ENCODE assay signal across 23 cellular contexts in the genomic region with DNA sequence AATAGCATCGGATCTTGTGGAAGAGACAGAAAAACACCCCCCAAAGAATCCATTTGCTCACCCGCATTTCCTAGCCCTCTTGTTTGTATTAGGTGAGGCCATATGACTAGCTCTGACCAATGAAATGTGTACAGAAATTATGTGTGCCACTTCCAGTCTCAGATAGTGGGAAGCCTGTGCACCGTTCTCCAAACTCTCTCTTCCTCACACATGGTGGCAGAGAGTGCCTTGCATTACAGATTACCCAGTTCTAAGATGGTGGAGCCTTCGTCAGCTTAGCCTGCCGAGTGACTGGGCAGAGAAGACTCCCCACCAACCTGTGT.
A peak's percentile ranks its signal among the peaks of the same experiment; 100 is the strongest.
DNase-seq lines count a peak whose midpoint lies in the region; ATAC-seq and TF ChIP-seq lines count a peak whose summit lies in the region.
"Had no signal": no experiment of that assay in that cellular context is flagged by ENCODE, and none has a peak within 500 bp of the region (broad histone marks: within the 10 kb centered on the region; RNA-seq: fewer than 3 reads in every experiment).

No MANE protein-coding gene starts in this region.

- ATAC-seq in Right ventricle myocardium superior (ENCODE audit: poor library complexity) (peak; percentile 34), aorta (ENCODE audit: low FRiP score) (peak; percentile 62), GM21390 (IDR thresholded peaks at IDR 0.05; ENCODE audit: unreplicated experiment) (no peak)
- ATAC-seq in activated T-cell treated with anti-CD3 and anti-CD28 coated beads, Interleukin-2, amount 50 U/mL, for 4 hours = no peak

- no peaks in the 10 kb centered on the region for H3K36me3 Mint-ChIP-seq in chondrocyte (ENCODE audit: low read depth)
- H3K36me3 Mint-ChIP-seq in activated T-cell treated with anti-CD3 and anti-CD28 coated beads, Interleukin-2, amount 50 U/mL, for 4 hours (ENCODE audit: insufficient read depth) = no peaks in the 10 kb centered on the region

- intact Hi-C loops in Right ventricle myocardium superior (cut with DNase I) (no loop called here), aorta (cut with DNase I) (no loop called here)

- H3K27me3 ChIP-seq in right atrium auricular region = no peaks in the 10 kb centered on the region
- H3K27me3 ChIP-seq in aorta (ENCODE audit: control insufficient read depth in 1 of 2, insufficient read depth in 2 of 2, low read length in 1 of 2) = no peaks in the 10 kb centered on the region

- H3K4me3 ChIP-seq in right atrium auricular region (no peak overlapping the region), aorta (ENCODE audit: low read length in 2 of 2) (no peak overlapping the region)

- DNase-seq in Right ventricle myocardium superior (no peak), right atrium auricular region (ENCODE audit: low spot score) (no peak), chondrocyte (ENCODE audit: low spot score) (no peak), hepatic stellate cell (ENCODE audit: low spot score) (peak; percentile 6), aorta (no peak), GF-D8 (lab: John Stamatoyannopoulos, UW) (no peak)
- no peak for DNase-seq in activated T-cell treated with anti-CD3 and anti-CD28 coated beads, Interleukin-2, amount 50 U/mL, for 4 hours
- DNase-seq: 8988T, ACHN, DMS153, DND-41, HCEC 1CT, NCI-H1048, NCI-H1417, NCI-H1694, NCI-H2029 treated with DMSO at 0.1 percent for 48 hours, NCI-H446 treated with DMSO at 0.1 percent for 48 hours, NCI-H526, NCI-H82, RPMI8226, SHP77 treated with DMSO at 0.1 percent for 48 hours had no signal

- H3K4me3 Mint-ChIP-seq in chondrocyte (ENCODE audit: unreplicated experiment) = no peak overlapping the region
- H3K4me3 Mint-ChIP-seq in activated T-cell treated with anti-CD3 and anti-CD28 coated beads, Interleukin-2, amount 50 U/mL, for 4 hours = no peak overlapping the region

- H3K4me1 ChIP-seq in right atrium auricular region (no peaks in the 10 kb centered on the region), aorta (ENCODE audit: control insufficient read depth in 1 of 2, insufficient read depth in 2 of 2, low read length in 2 of 2) (no peaks in the 10 kb centered on the region)

- H3K9me3 ChIP-seq in right atrium auricular region (no peaks in the 10 kb centered on the region), aorta (ENCODE audit: control insufficient read depth, low read length) (no peaks in the 10 kb centered on the region)

- no peaks in the 10 kb centered on the region for H3K27me3 Mint-ChIP-seq in chondrocyte (ENCODE audit: low read depth)
- no peaks in the 10 kb centered on the region for H3K27me3 Mint-ChIP-seq in activated T-cell treated with anti-CD3 and anti-CD28 coated beads, Interleukin-2, amount 50 U/mL, for 4 hours (ENCODE audit: low read depth)

- no peaks in the 10 kb centered on the region for H3K36me3 ChIP-seq in right atrium auricular region
- no peaks in the 10 kb centered on the region for H3K36me3 ChIP-seq in aorta (ENCODE audit: control insufficient read depth in 1 of 2, insufficient read depth in 2 of 2, low read length in 1 of 2)

- 62 to 71% methylated on average over 5 of the region's 5 CpGs for WGBS in aorta, 2 donors

- no peak overlapping the region for H3K27ac ChIP-seq in right atrium auricular region
- peak overlapping the region in 1 of 2 donors; percentile 71 for H3K27ac ChIP-seq in aorta (ENCODE audit: low read depth in 1 of 2, low read length in 2 of 2)
- H3K27ac ChIP-seq: HL-60 had no signal

- H3K9me3 Mint-ChIP-seq in chondrocyte (ENCODE audit: low read depth) = peaks cover 2% of the 10 kb centered on the region
- peaks cover 7% of the 10 kb centered on the region for H3K9me3 Mint-ChIP-seq in activated T-cell treated with anti-CD3 and anti-CD28 coated beads, Interleukin-2, amount 50 U/mL, for 4 hours

- peak overlapping the region; percentile 50 for H3K27ac Mint-ChIP-seq in chondrocyte (ENCODE audit: unreplicated experiment)

- peaks cover 29% of the 10 kb centered on the region for H3K4me1 Mint-ChIP-seq in chondrocyte (ENCODE audit: low read depth)
- no peaks in the 10 kb centered on the region for H3K4me1 Mint-ChIP-seq in activated T-cell treated with anti-CD3 and anti-CD28 coated beads, Interleukin-2, amount 50 U/mL, for 4 hours (ENCODE audit: low read depth)

- TF ChIP-seq CTCF in right atrium auricular region (IDR thresholded peaks at IDR 0.05) (no peak), chondrocyte (IDR thresholded peaks at IDR 0.05) (no peak)

Comparison
In these comparisons a context has a peak if more than half of its experiments do, and no peak if none do; other contexts are left out.
1. ATAC-seq: peak in Right ventricle myocardium superior (single experiment) and aorta (single experiment); none in activated T-cell treated with anti-CD3 and anti-CD28 coated beads, Interleukin-2, amount 50 U/mL, for 4 hours (0 of 2) and GM21390 (single experiment).